Comparison of ENCODE assay signal across 1 cellular context in genomic region chr15:100959066-100960050, GRCh38.
TF ChIP-seq lines count a peak whose summit lies in the region.

No MANE protein-coding gene starts in this region.

TF ChIP-seq in WTC11, 78 proteins besides CTCF, POLR2A, EP300 and RAD21 (continued from another document):
- TF ChIP-seq ZNF281 (CRISPR knock-in tag; IDR thresholded peaks at IDR 0.05) (no peak), STAT6 (CRISPR knock-in tag; conservative IDR thresholded peaks at IDR 0.05; ENCODE audit: low read depth) (no peak), ERG (CRISPR knock-in tag; IDR thresholded peaks at IDR 0.05) (no peak), ZNF416 (CRISPR knock-in tag; IDR thresholded peaks at IDR 0.05) (no peak), EMX1 (CRISPR knock-in tag; IDR thresholded peaks at IDR 0.05) (no peak), GRHL2 (CRISPR knock-in tag; IDR thresholded peaks at IDR 0.05; ENCODE audit: insufficient replicate concordance, severe bottlenecking) (no peak)
